In genomic region chr11:62710001-62710345, GRCh38 we compare ENCODE assay signal across 8 cellular contexts. TPM values are rescaled to one million over a fixed set of nuclear protein-coding genes. Genes with fewer than 3 reads are reported as not detected.
DNase-seq lines count a peak whose midpoint lies in the region; ATAC-seq and TF ChIP-seq lines count a peak whose summit lies in the region.

No MANE protein-coding gene starts in this region.

- TF ChIP-seq CTCF in HFF-Myc (IDR thresholded peaks at IDR 0.05; ENCODE audit: low read depth, low read length, missing control alignments) (no peak), gastroesophageal sphincter (IDR thresholded peaks at IDR 0.05) (no peak), smooth muscle cell (IDR thresholded peaks at IDR 0.05; ENCODE audit: borderline replicate concordance, insufficient read depth, poor library complexity, severe bottlenecking) (no peak)

- WGBS in gastroesophageal sphincter (ENCODE audit: low coverage in 1 of 2), 2 donors = 0% methylated on average over 1 of the region's 7 CpGs; no CpG with 5 or more reads in 1 of the 2 donors
- WGBS in smooth muscle cell (ENCODE audit: low lambda C conversion rate) = 79% methylated on average over 7 of the region's 7 CpGs

- DNase-seq in AG20443 (ENCODE audit: low spot score) (peak; percentile 54), HFF-Myc (ENCODE audit: extremely low read depth, low read depth) (no peak), activated T-cell treated with anti-CD3 and anti-CD28 coated beads for 4 hours (peak; percentile 26), smooth muscle cell (lab: John Stamatoyannopoulos, UW; ENCODE audit: unreplicated experiment) (no peak), foreskin melanocyte (no peak), NCI-H510A (lab: John Stamatoyannopoulos, UW) (no peak), NCI-H510A treated with DMSO at 0.1 percent for 48 hours (lab: John Stamatoyannopoulos, UW) (no peak)

- H3K27me3 ChIP-seq in gastroesophageal sphincter (no peaks in the 10 kb centered on the region), smooth muscle cell (ENCODE audit: low read depth) (no peaks in the 10 kb centered on the region)

- H3K79me2 ChIP-seq in smooth muscle cell (ENCODE audit: low read depth) = peaks cover 8% of the 10 kb centered on the region

- peaks cover 56% of the 10 kb centered on the region for H3F3A ChIP-seq in smooth muscle cell (ENCODE audit: low read depth)

- ATAC-seq in gastroesophageal sphincter = no peak

- H2AFZ ChIP-seq in smooth muscle cell (ENCODE audit: low read depth) = peak overlapping the region; percentile 98

- peak overlapping the region; percentile 46 for H3K4me3 ChIP-seq in HFF-Myc (replicated peaks; ENCODE audit: low read depth, low read length)
- H3K4me3 ChIP-seq in gastroesophageal sphincter = peak overlapping the region; percentile 44 to 68
- H3K4me3 ChIP-seq in smooth muscle cell = peak overlapping the region; percentile 64

- H3K9ac ChIP-seq in smooth muscle cell (ENCODE audit: low read depth) = peak overlapping the region; percentile 97

- H3K4me2 ChIP-seq in smooth muscle cell = peak overlapping the region; percentile 90

- H4K20me1 ChIP-seq in smooth muscle cell (ENCODE audit: low read depth) = no peaks in the 10 kb centered on the region

- no peak for TF ChIP-seq EP300 in gastroesophageal sphincter (IDR thresholded peaks at IDR 0.05)

- no peak for TF ChIP-seq POLR2A in gastroesophageal sphincter (IDR thresholded peaks at IDR 0.05)

- H3K4me1 ChIP-seq in gastroesophageal sphincter (peaks cover 0 to 60% (median 29%) of the 10 kb centered on the region in 3 donors), smooth muscle cell (ENCODE audit: low read depth) (peaks cover 37% of the 10 kb centered on the region)

- peaks cover 0 to 49% of the 10 kb centered on the region in 2 donors for H3K36me3 ChIP-seq in gastroesophageal sphincter
- no peaks in the 10 kb centered on the region for H3K36me3 ChIP-seq in smooth muscle cell (ENCODE audit: low read depth)

- H3K9me3 ChIP-seq in gastroesophageal sphincter (no peaks in the 10 kb centered on the region), smooth muscle cell (replicated peaks; ENCODE audit: low read depth) (no peaks in the 10 kb centered on the region)

- H3K27ac ChIP-seq in gastroesophageal sphincter (peak overlapping the region; percentile 85 to 95 (median 94)), smooth muscle cell (ENCODE audit: low read depth) (peak overlapping the region; percentile 98)

RNA-seq across cellular contexts. Expression of gene GNG3, which starts 2.5 kb away (rescaled TPM):
- total RNA-seq in gastroesophageal sphincter = not detected
- total RNA-seq in smooth muscle cell = 0.18 TPM in 1 of 2 replicates, not detected in the other
- 0.18 and 1.2 TPM in 2 replicates for polyA plus RNA-seq in smooth muscle cell

RNA-seq across cellular contexts. Expression of gene BSCL2, which starts 2.7 kb away (rescaled TPM):
- total RNA-seq in gastroesophageal sphincter (10 to 100 TPM; 25.7 to 37.8 (median 29.2) TPM), smooth muscle cell (76.4 and 79.7 TPM in 2 replicates)
- 115 and 123 TPM in 2 replicates for polyA plus RNA-seq in smooth muscle cell

RNA-seq across cellular contexts. Expression of gene HNRNPUL2, which starts 17.3 kb away (rescaled TPM):
- total RNA-seq in gastroesophageal sphincter (10 to 100 TPM; 24.2 to 43.7 (median 31.0) TPM), smooth muscle cell (14.3 and 19.4 TPM in 2 replicates)
- polyA plus RNA-seq in smooth muscle cell = 3.6 and 4.5 TPM in 2 replicates

RNA-seq across cellular contexts. Expression of gene TTC9C, which starts 18.3 kb away (rescaled TPM):
- total RNA-seq in gastroesophageal sphincter (10 to 100 TPM; 12.5 to 20.5 (median 19.8) TPM), smooth muscle cell (20.1 and 53.0 TPM in 2 replicates)
- 46.9 and 49.3 TPM in 2 replicates for polyA plus RNA-seq in smooth muscle cell

RNA-seq across cellular contexts. Expression of gene LRRN4CL, which starts 20.6 kb away (rescaled TPM):
- 10 to 100 TPM; 20.1 to 42.1 (median 32.1) TPM for total RNA-seq in gastroesophageal sphincter
- 0.76 and 1.3 TPM in 2 replicates for total RNA-seq in smooth muscle cell
- not detected in 2 replicates for polyA plus RNA-seq in smooth muscle cell

Comparison
In these comparisons a context has a peak if more than half of its experiments do, and no peak if none do; other contexts are left out.
1. DNase-seq: peak in AG20443 (single experiment) and activated T-cell treated with anti-CD3 and anti-CD28 coated beads for 4 hours (single experiment); none in HFF-Myc (single experiment), smooth muscle cell (single experiment), foreskin melanocyte (single experiment), NCI-H510A (single experiment) and NCI-H510A treated with DMSO at 0.1 percent for 48 hours (single experiment).
2. Peak in every context shown above with its lines, with median percentiles within 50 percentile points of each other: H3K4me3 ChIP-seq.